Comparison of ENCODE assay signal across 8 cellular contexts in the genomic region with DNA sequence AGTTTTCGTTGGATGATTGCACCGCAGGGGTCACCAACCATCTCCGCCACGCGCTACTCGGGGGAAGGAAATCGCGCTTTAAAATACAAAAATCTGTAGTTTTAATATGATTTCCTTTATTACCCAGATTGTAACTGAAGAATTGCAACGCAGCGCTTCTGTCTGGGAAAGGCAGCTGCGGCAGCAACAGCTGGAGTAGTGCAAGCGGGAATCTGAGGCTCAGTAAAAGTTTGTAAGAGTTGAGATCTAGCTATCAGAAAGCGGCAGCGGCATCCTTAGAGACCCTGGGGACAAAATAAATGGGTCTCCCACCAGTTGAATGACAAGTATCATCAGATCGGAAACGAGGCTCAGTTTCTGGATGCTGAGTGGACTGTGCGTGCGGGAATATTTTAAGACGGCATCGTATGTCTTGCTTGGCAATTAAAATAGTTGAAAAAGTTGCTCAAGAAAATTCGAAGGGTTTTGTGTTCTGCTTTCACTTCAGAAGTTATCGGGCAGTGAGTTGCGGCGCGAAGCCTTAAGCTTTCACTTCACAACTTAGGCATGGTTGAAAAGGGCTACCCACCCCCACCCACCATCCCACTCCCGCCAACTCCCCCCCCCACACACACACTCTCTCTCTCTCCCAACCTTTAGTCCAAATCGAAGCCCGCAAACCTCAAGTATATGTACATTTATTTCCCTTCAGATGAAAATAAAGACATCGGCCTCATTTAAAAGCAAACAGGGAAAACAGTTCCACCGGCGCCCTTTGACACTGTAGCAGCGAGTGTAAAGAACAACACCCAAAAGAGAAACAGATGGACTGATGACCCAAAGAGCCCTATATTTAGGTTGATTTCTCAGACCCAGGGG. TPM values are rescaled to one million over a fixed set of nuclear protein-coding genes. Genes with fewer than 3 reads are reported as not detected.
A peak's percentile ranks its signal among the peaks of the same experiment; 100 is the strongest.
DNase-seq lines count a peak whose midpoint lies in the region; ATAC-seq and TF ChIP-seq lines count a peak whose summit lies in the region.

No MANE protein-coding gene starts in this region.

- no peak for TF ChIP-seq CTCF in activated B cell treated with CpG ODN at 0.5 μM for 24 hours (IDR thresholded peaks at IDR 0.05)
- TF ChIP-seq CTCF in heart right ventricle (IDR thresholded peaks at IDR 0.05) = no peak
- no peak for TF ChIP-seq CTCF in sigmoid colon (IDR thresholded peaks at IDR 0.05)

- peaks cover 66% of the 10 kb centered on the region for H3K27me3 Mint-ChIP-seq in activated B cell treated with CpG ODN at 0.5 μM for 24 hours

- peaks cover 62% of the 10 kb centered on the region for H3K27me3 ChIP-seq in H7 (ENCODE audit: control insufficient read depth, insufficient read depth, low read length)
- peaks cover 0 to 97% (median 49%) of the 10 kb centered on the region in 7 donors for H3K27me3 ChIP-seq in heart right ventricle
- H3K27me3 ChIP-seq in sigmoid colon = peaks cover 79 to 100% (median 83%) of the 10 kb centered on the region in 3 donors

- CTCF ChIA-PET in activated B cell treated with CpG ODN at 0.5 μM for 24 hours (lab: Charles Lee) = interaction anchor here (1.0 to 2.3 kb wide), 2 partner anchors 8 to 510 kb away, joined by 3 to 8 read pairs; no protein-coding TSS in a partner anchor

- DNase-seq in H7 = peak; percentile 51
- DNase-seq in activated B cell treated with CpG ODN at 0.5 μM for 24 hours = peak; percentile 19
- peak in 1 of 2 donors; percentile 36 for DNase-seq in heart right ventricle
- DNase-seq in sigmoid colon = no peak
- DNase-seq in NCI-H524 treated with DMSO at 0.1 percent for 48 hours (lab: John Stamatoyannopoulos, UW) = no peak
- no peak for DNase-seq in NCI-H1436 treated with DMSO at 0.1 percent for 48 hours (lab: John Stamatoyannopoulos, UW)
- no peak for DNase-seq in HuH-7.5 (ENCODE audit: low spot score)

- TF ChIP-seq EP300 in sigmoid colon (IDR thresholded peaks at IDR 0.05) = no peak

- H3K9me3 Mint-ChIP-seq in activated B cell treated with CpG ODN at 0.5 μM for 24 hours = no peaks in the 10 kb centered on the region

- H3K27ac Mint-ChIP-seq in activated B cell treated with CpG ODN at 0.5 μM for 24 hours = no peak overlapping the region

- H3K4me1 ChIP-seq in heart right ventricle (peaks cover 0 to 69% (median 36%) of the 10 kb centered on the region in 9 donors), sigmoid colon (peaks cover 0 to 38% (median 38%) of the 10 kb centered on the region in 4 donors)

- H3K4me1 Mint-ChIP-seq in activated B cell treated with CpG ODN at 0.5 μM for 24 hours = peaks cover 53% of the 10 kb centered on the region

- POLR2A ChIA-PET in activated B cell treated with CpG ODN at 0.5 μM for 24 hours (lab: Charles Lee) = no interaction called here

- H3K4me3 Mint-ChIP-seq in activated B cell treated with CpG ODN at 0.5 μM for 24 hours = peak overlapping the region; percentile 87

- ATAC-seq in activated B cell treated with CpG ODN at 0.5 μM for 24 hours (ENCODE audit: low read depth) (no peak), heart right ventricle (no peak), HG02973 (IDR thresholded peaks at IDR 0.05; ENCODE audit: unreplicated experiment) (no peak)

- no peaks in the 10 kb centered on the region for H3K36me3 ChIP-seq in H7 (replicated peaks; ENCODE audit: control insufficient read depth, insufficient read depth, low read length)
- H3K36me3 ChIP-seq in heart right ventricle = no peaks in the 10 kb centered on the region
- no peaks in the 10 kb centered on the region for H3K36me3 ChIP-seq in sigmoid colon

- 5 to 9% methylated on average over 32 of the region's 32 CpGs for WGBS in heart right ventricle, 2 donors
- 22 to 35% methylated on average over 32 of the region's 32 CpGs for WGBS in sigmoid colon, 2 donors

- H3K27ac ChIP-seq in heart right ventricle = peak overlapping the region; percentile 86 to 98 (median 93)
- H3K27ac ChIP-seq in sigmoid colon = peak overlapping the region in 3 of 4 donors; percentile 56 to 82 (median 62)

- no peak for TF ChIP-seq POLR2A in sigmoid colon (IDR thresholded peaks at IDR 0.05)

- intact Hi-C loops in activated B cell treated with CpG ODN at 0.5 μM for 24 hours (cut with micrococcal nuclease) = loop anchor here (1.0 to 10.0 kb wide), 10 partner anchors 7 to 1804 kb away; a partner anchor contains a TSS
- intact Hi-C loops in heart right ventricle (cut with DNase I) = loop anchor here (1.0 to 10.0 kb wide), 19 partner anchors 84 to 796 kb away; no protein-coding TSS in a partner anchor
- intact Hi-C loops in sigmoid colon (cut with DNase I) = loop anchor here (5.0 kb wide), 1 partner anchor 101 kb away; no protein-coding TSS in a partner anchor

- no peaks in the 10 kb centered on the region for H3K36me3 Mint-ChIP-seq in activated B cell treated with CpG ODN at 0.5 μM for 24 hours (ENCODE audit: low read depth)

- H3K9me3 ChIP-seq in heart right ventricle (no peaks in the 10 kb centered on the region), sigmoid colon (no peaks in the 10 kb centered on the region)

- H3K4me3 ChIP-seq in H7 (ENCODE audit: insufficient read depth, low read depth, low read length) = peak overlapping the region; percentile 60
- peak overlapping the region; percentile 65 to 95 (median 78) for H3K4me3 ChIP-seq in heart right ventricle
- peak overlapping the region; percentile 23 to 63 (median 55) for H3K4me3 ChIP-seq in sigmoid colon

RNA-seq across cellular contexts. Expression of a gene that starts 2.6 kb away (rescaled TPM):
- total RNA-seq in H7 (2014; rRNA removed; shearing (Covaris generic)) = 17.7 and 22.9 TPM in 2 replicates
- total RNA-seq in activated B cell treated with CpG ODN at 0.5 μM for 24 hours (0.22 TPM in 1 of 2 replicates, not detected in the other), heart right ventricle (10 to 100 TPM; 13.1 to 27.7 (median 17.7) TPM), sigmoid colon (10 to 100 TPM in 1 of 4 donors, 1 to 10 TPM in 3; 3.0 to 17.7 (median 4.6) TPM)
- polyA plus RNA-seq in heart right ventricle (10 to 100 TPM in 1 of 2 donors, 1 to 10 TPM in 1; 7.0 to 11.0 TPM), sigmoid colon (10 to 100 TPM; 12.0 to 23.2 (median 15.3) TPM)

Comparison
In these comparisons a context has a peak if more than half of its experiments do, and no peak if none do; other contexts are left out.
1. DNase-seq: peak in H7 (single experiment) and activated B cell treated with CpG ODN at 0.5 μM for 24 hours (single experiment); none in sigmoid colon (single experiment), NCI-H524 treated with DMSO at 0.1 percent for 48 hours (single experiment), NCI-H1436 treated with DMSO at 0.1 percent for 48 hours (single experiment) and HuH-7.5 (single experiment).
2. Peak in every context shown above with its lines, with median percentiles within 50 percentile points of each other: H3K4me3 ChIP-seq.